ENCODE assay signal across 20 cellular contexts in the genomic region with DNA sequence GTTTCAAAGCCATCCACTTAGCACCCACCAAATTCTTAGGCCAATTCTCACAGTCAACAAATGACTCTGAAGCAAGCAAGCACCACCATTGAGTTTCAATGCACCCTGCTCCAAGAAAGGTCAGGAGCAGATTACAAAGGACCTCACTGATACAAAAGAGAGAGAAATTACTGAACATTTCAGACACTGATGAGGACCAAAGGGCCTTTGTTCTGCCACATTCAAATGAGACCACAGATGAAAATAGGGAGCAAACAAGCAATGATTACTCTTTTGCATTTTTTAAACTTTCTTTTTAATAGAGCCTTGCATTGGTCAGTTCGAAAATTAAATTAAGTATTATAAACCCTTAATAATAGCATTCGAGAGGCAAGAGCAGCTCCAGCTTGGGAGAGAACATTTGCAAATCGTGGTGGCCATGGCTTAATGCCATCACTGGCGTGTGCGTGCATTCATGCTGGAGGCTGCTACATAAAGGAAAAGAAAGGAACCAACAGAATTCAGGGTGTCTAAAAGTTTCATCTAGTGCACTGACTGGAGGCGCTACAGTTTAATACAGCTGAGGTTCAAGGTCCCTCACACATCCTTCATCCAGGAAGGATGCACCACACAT.
"Had no signal": no experiment of that assay in that cellular context is flagged by ENCODE, and none has a peak within 500 bp of the region (broad histone marks: within the 10 kb centered on the region; RNA-seq: fewer than 3 reads in every experiment).

No MANE protein-coding gene starts in this region.

- H3K27ac ChIP-seq: colonic mucosa, foreskin keratinocyte, neutrophil, skin epidermis, thoracic aorta, upper lobe of right lung had no signal

- H3K4me3 Mint-ChIP-seq: activated CD4-positive, alpha-beta T cell treated with anti-CD3 and anti-CD28 coated beads for 36 hours; activated naive CD8-positive, alpha-beta T cell treated with anti-CD3 and anti-CD28 coated beads for 36 hours; natural killer cell; stimulated activated naive CD8-positive, alpha-beta T cell treated with anti-CD3 and anti-CD28 coated beads, Interleukin-15, amount 100 ng/mL, for 72 hours; T-helper 2 cell treated with Interferon-gamma antibody and Interleukin-4, amounts not matched to agents 5 μg/mL and 100 μg/mL, for 36 hours; WTC11 had no signal

- DNase-seq: activated CD4-positive, alpha-beta T cell treated with anti-CD3 and anti-CD28 coated beads for 36 hours; activated CD4-positive, alpha-beta T cell treated with anti-CD3 and anti-CD28 coated beads, Interleukin-2, amount 50 U/mL, for 48 hours; activated gamma-delta T cell treated with Interleukin-2 at 50 U/mL for 16 hours; activated naive CD8-positive, alpha-beta T cell treated with anti-CD3 and anti-CD28 coated beads for 36 hours; amniotic stem cell; central memory CD4-positive, alpha-beta T cell; colonic mucosa; foreskin keratinocyte; left cardiac atrium; mesendoderm; natural killer cell; right cardiac atrium; stimulated activated naive CD8-positive, alpha-beta T cell treated with anti-CD3 and anti-CD28 coated beads, Interleukin-15, amount 100 ng/mL, for 72 hours; upper lobe of right lung had no signal

- H3K4me3 ChIP-seq: colonic mucosa, skin epidermis, thoracic aorta, upper lobe of right lung had no signal

- H3K9me3 Mint-ChIP-seq: activated naive CD8-positive, alpha-beta T cell treated with anti-CD3 and anti-CD28 coated beads for 36 hours; natural killer cell; stimulated activated naive CD8-positive, alpha-beta T cell treated with anti-CD3 and anti-CD28 coated beads, Interleukin-15, amount 100 ng/mL, for 72 hours; T-helper 2 cell treated with Interferon-gamma antibody and Interleukin-4, amounts not matched to agents 5 μg/mL and 100 μg/mL, for 36 hours; WTC11 had no signal

- H3K27me3 ChIP-seq: colonic mucosa, foreskin keratinocyte, neutrophil, upper lobe of right lung had no signal

- H3K9me3 ChIP-seq: colonic mucosa, neutrophil, thoracic aorta, upper lobe of right lung had no signal

- H3K36me3 Mint-ChIP-seq: natural killer cell had no signal

- H3K4me1 ChIP-seq: colonic mucosa, foreskin keratinocyte had no signal

- H3K36me3 ChIP-seq: colonic mucosa had no signal

- H3K27ac Mint-ChIP-seq: activated CD4-positive, alpha-beta T cell treated with anti-CD3 and anti-CD28 coated beads for 36 hours; activated naive CD8-positive, alpha-beta T cell treated with anti-CD3 and anti-CD28 coated beads for 36 hours; progenitor cell of endocrine pancreas; stimulated activated naive CD8-positive, alpha-beta T cell treated with anti-CD3 and anti-CD28 coated beads, Interleukin-15, amount 100 ng/mL, for 72 hours; T-helper 2 cell treated with Interferon-gamma antibody and Interleukin-4, amounts not matched to agents 5 μg/mL and 100 μg/mL, for 36 hours; WTC11 had no signal

- H3K27me3 Mint-ChIP-seq: activated CD4-positive, alpha-beta T cell treated with anti-CD3 and anti-CD28 coated beads for 36 hours; activated naive CD8-positive, alpha-beta T cell treated with anti-CD3 and anti-CD28 coated beads for 36 hours; progenitor cell of endocrine pancreas; stimulated activated naive CD8-positive, alpha-beta T cell treated with anti-CD3 and anti-CD28 coated beads, Interleukin-15, amount 100 ng/mL, for 72 hours had no signal
